ENCODE assay signal across 33 cellular contexts in genomic region chr2:76763276-76763675, GRCh38.
"Had no signal": no experiment of that assay in that cellular context is flagged by ENCODE, and none has a peak within 500 bp of the region (broad histone marks: within the 10 kb centered on the region; RNA-seq: fewer than 3 reads in every experiment).

No MANE protein-coding gene starts in this region.

- H3K4me3 ChIP-seq: cardiac muscle cell, colonic mucosa had no signal

- H3K27ac ChIP-seq: cardiac muscle cell, colonic mucosa, RWPE1, VCaP had no signal

- ATAC-seq: activated CD8-positive, alpha-beta T cell treated with anti-CD3 and anti-CD28 coated beads for 36 hours; activated T-cell treated with anti-CD3 and anti-CD28 coated beads, Interleukin-2, amount 50 U/mL, for 72 hours; activated T-helper 17 cell treated with anti-CD3 and anti-CD28 coated beads, Interleukin-2, amount 50 U/mL, for 72 hours; PC-3; Right ventricle myocardium inferior; SK-N-SH treated with all-trans-retinoic acid at 6 μM for 48 hours had no signal

- H3K9me3 ChIP-seq: colonic mucosa had no signal

- H3K4me1 ChIP-seq: colonic mucosa had no signal

- H3K36me3 ChIP-seq: cardiac muscle cell, colonic mucosa had no signal

- DNase-seq: activated B cell treated with CpG ODN at 0.5 μM for 24 hours; activated CD4-positive, alpha-beta T cell treated with anti-CD3 and anti-CD28 coated beads for 1 hour; activated CD4-positive, alpha-beta T cell treated with anti-CD3 and anti-CD28 coated beads for 48 hours; activated CD8-positive, alpha-beta T cell treated with anti-CD3 and anti-CD28 coated beads for 36 hours; activated effector memory CD4-positive, alpha-beta T cell treated with anti-CD3 and anti-CD28 coated beads, Interleukin-2, amount 50 U/mL, for 16 hours; activated naive CD4-positive, alpha-beta T cell; activated naive CD4-positive, alpha-beta T cell treated with anti-CD3 and anti-CD28 coated beads, Interleukin-2, amount 50 U/mL, for 16 hours; activated naive CD8-positive, alpha-beta T cell treated with anti-CD3 and anti-CD28 coated beads for 36 hours; activated T-cell treated with anti-CD3 and anti-CD28 coated beads, Interleukin-2, amount 50 U/mL, for 1 hour; activated T-cell treated with anti-CD3 and anti-CD28 coated beads, Interleukin-2, amount 50 U/mL, for 72 hours; amniotic stem cell; aorta; colonic mucosa; NCI-H1048; NCI-H1436; NCI-H1694; NCI-H1930; NCI-H226; NCI-H446 treated with DMSO at 0.1 percent for 48 hours; NCI-H524; NCI-H82; PC-3; SIG-M5; SW 1271; T-helper 1 cell; T-helper 2 cell; T-helper 9 cell had no signal

- H3K27me3 ChIP-seq: cardiac muscle cell, colonic mucosa had no signal
